Comparison of ENCODE assay signal across 10 cellular contexts in genomic region chr19:16369664-16370576, GRCh38. TPM values are rescaled to one million over a fixed set of nuclear protein-coding genes. Genes with fewer than 3 reads are reported as not detected.
DNase-seq lines count a peak whose midpoint lies in the region; ATAC-seq, FAIRE-seq and TF ChIP-seq lines count a peak whose summit lies in the region.
"Had no signal": no experiment of that assay in that cellular context is flagged by ENCODE, and none has a peak within 500 bp of the region (broad histone marks: within the 10 kb centered on the region; RNA-seq: fewer than 3 reads in every experiment).

No MANE protein-coding gene starts in this region.

- peak; percentile 6 for ATAC-seq in activated B cell treated with CpG ODN at 0.5 μM for 24 hours (ENCODE audit: low read depth)
- ATAC-seq in GM19395 (IDR thresholded peaks at IDR 0.05; ENCODE audit: unreplicated experiment), result no peak

- H3K27me3 ChIP-seq in WERI-Rb-1 (ENCODE audit: insufficient read depth, low read depth, severe bottlenecking), result no peaks in the 10 kb centered on the region

- H3K9me3 ChIP-seq in WERI-Rb-1 (ENCODE audit: severe bottlenecking), result no peaks in the 10 kb centered on the region

- no peak overlapping the region for H3K27ac Mint-ChIP-seq in activated B cell treated with CpG ODN at 0.5 μM for 24 hours
- peak overlapping the region; percentile 82 for H3K27ac Mint-ChIP-seq in activated naive CD4-positive, alpha-beta T cell treated with anti-CD3 and anti-CD28 coated beads, Interleukin-2, amount 50 U/mL, for 24 hours

- H3K36me3 Mint-ChIP-seq in activated B cell treated with CpG ODN at 0.5 μM for 24 hours (ENCODE audit: low read depth), result peaks cover 20% of the 10 kb centered on the region
- H3K36me3 Mint-ChIP-seq in activated naive CD4-positive, alpha-beta T cell treated with anti-CD3 and anti-CD28 coated beads, Interleukin-2, amount 50 U/mL, for 24 hours, result peaks cover 2% of the 10 kb centered on the region

- no peak overlapping the region for H3K27ac ChIP-seq in WERI-Rb-1

- POLR2A ChIA-PET in activated B cell treated with CpG ODN at 0.5 μM for 24 hours (lab: Charles Lee), result interaction anchor here (0.5 to 18.5 kb wide), 10 partner anchors 8 to 218 kb away, joined by 3 to 828 read pairs (median 41); partner anchors contain the start of gene KLF2

- intact Hi-C loops in activated B cell treated with CpG ODN at 0.5 μM for 24 hours (cut with micrococcal nuclease), result loop anchor here (2.0 kb wide), 1 partner anchor 75 kb away; no protein-coding TSS in a partner anchor

- H3K27me3 Mint-ChIP-seq in activated B cell treated with CpG ODN at 0.5 μM for 24 hours, result no peaks in the 10 kb centered on the region
- no peaks in the 10 kb centered on the region for H3K27me3 Mint-ChIP-seq in activated naive CD4-positive, alpha-beta T cell treated with anti-CD3 and anti-CD28 coated beads, Interleukin-2, amount 50 U/mL, for 24 hours

- H3K36me3 ChIP-seq in WERI-Rb-1, result peaks cover 4% of the 10 kb centered on the region

- H3K4me3 ChIP-seq in Jurkat, Clone E6-1 (ENCODE audit: low read length), result peak overlapping the region; percentile 39
- no peak overlapping the region for H3K4me3 ChIP-seq in WERI-Rb-1 (ENCODE audit: low read depth, low read length)

- H3K4me3 Mint-ChIP-seq in activated B cell treated with CpG ODN at 0.5 μM for 24 hours, result peak overlapping the region; percentile 78
- no peak overlapping the region for H3K4me3 Mint-ChIP-seq in activated naive CD4-positive, alpha-beta T cell treated with anti-CD3 and anti-CD28 coated beads, Interleukin-2, amount 50 U/mL, for 24 hours

- TF ChIP-seq CTCF in activated B cell treated with CpG ODN at 0.5 μM for 24 hours (IDR thresholded peaks at IDR 0.05), result no peak
- no peak for TF ChIP-seq CTCF in WERI-Rb-1 (IDR thresholded peaks at IDR 0.05; ENCODE audit: low read depth, low read length)

- no peak for FAIRE-seq in HTR-8/SVneo (lab: Jason Lieb, UNC)
- FAIRE-seq: H1 had no signal

- no peaks in the 10 kb centered on the region for H3K9me3 Mint-ChIP-seq in activated B cell treated with CpG ODN at 0.5 μM for 24 hours
- no peaks in the 10 kb centered on the region for H3K9me3 Mint-ChIP-seq in activated naive CD4-positive, alpha-beta T cell treated with anti-CD3 and anti-CD28 coated beads, Interleukin-2, amount 50 U/mL, for 24 hours
- H3K9me3 Mint-ChIP-seq: activated T-helper 2 cell treated with anti-CD3 and anti-CD28 coated beads, Interferon-gamma antibody, Interleukin-2, Interleukin-4, amounts not matched to agents 10 μg/mL and 5 μg/mL and 100 μg/mL, durations not matched to agents 14 hours and 24 hours and 36 hours had no signal

- CTCF ChIA-PET in activated B cell treated with CpG ODN at 0.5 μM for 24 hours (lab: Charles Lee), result interaction anchor here (0.9 to 1.7 kb wide), 3 partner anchors 13 to 47 kb away, joined by 3 to 10 read pairs (median 3); no protein-coding TSS in a partner anchor

- DNase-seq in Jurkat, Clone E6-1 (ENCODE audit: low read depth, low spot score), result peak; percentile 43
- DNase-seq in activated B cell treated with CpG ODN at 0.5 μM for 24 hours, result no peak
- DNase-seq in stimulated activated CD4-positive, alpha-beta T cell treated with anti-CD3 and anti-CD28 coated beads, TNF-alpha, amount 100 ng/mL, for 1 hour (ENCODE audit: low read depth in 3 of 3, low spot score in 1 of 3), result peak in 2 of 3 donors; percentile 55 to 68
- no peak for DNase-seq in HTR-8/SVneo (ENCODE audit: insufficient read length, low spot score)
- no peak for DNase-seq in NCI-H2196 treated with DMSO at 0.1 percent for 48 hours (lab: John Stamatoyannopoulos, UW; ENCODE audit: unreplicated experiment)
- no peak for DNase-seq in WERI-Rb-1

- peaks cover 16% of the 10 kb centered on the region for H3K4me1 Mint-ChIP-seq in activated B cell treated with CpG ODN at 0.5 μM for 24 hours
- H3K4me1 Mint-ChIP-seq in activated naive CD4-positive, alpha-beta T cell treated with anti-CD3 and anti-CD28 coated beads, Interleukin-2, amount 50 U/mL, for 24 hours, result no peaks in the 10 kb centered on the region

RNA-seq across cellular contexts. Expression of gene KLF2, which starts 45.3 kb away (rescaled TPM):
- polyA plus RNA-seq in Jurkat, Clone E6-1 (2012; ENCODE audit: insufficient read depth, insufficient read length), result 22.6 TPM
- total RNA-seq in activated B cell treated with CpG ODN at 0.5 μM for 24 hours, result 76.8 and 87.6 TPM in 2 replicates

Comparison
In these comparisons a context has a peak if more than half of its experiments do, and no peak if none do; other contexts are left out.
1. DNase-seq: peak in Jurkat, Clone E6-1 (single experiment) and stimulated activated CD4-positive, alpha-beta T cell treated with anti-CD3 and anti-CD28 coated beads, TNF-alpha, amount 100 ng/mL, for 1 hour (2 of 3); none in activated B cell treated with CpG ODN at 0.5 μM for 24 hours (single experiment), HTR-8/SVneo (single experiment), NCI-H2196 treated with DMSO at 0.1 percent for 48 hours (single experiment) and WERI-Rb-1 (single experiment).